1 cellular context compared by ENCODE assay signal in the genomic region with DNA sequence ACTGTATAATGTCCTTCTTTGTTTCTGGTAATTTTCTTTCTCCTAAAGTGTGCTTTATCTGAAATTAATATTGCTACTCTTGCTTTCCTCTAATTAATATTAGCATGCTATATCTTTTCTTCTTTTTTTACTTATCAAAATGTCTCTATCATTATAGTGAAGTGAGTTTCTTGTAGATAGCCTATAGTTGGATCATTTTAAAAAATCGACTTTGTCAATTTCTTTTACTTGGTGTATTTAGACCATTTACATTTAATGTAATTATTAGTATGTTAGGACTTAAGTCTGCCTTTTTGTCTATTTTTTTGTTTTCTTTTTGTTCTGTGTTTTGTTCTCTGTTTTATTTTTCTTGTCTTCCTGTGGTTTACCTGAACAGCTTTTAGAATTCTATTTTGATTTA.
TF ChIP-seq lines count a peak whose summit lies in the region.

No MANE protein-coding gene starts in this region.

TF ChIP-seq in K562, 482 proteins besides CTCF, POLR2A, EP300 and RAD21 (continued from another document and continues in another):
- TF ChIP-seq, protein P1, sequence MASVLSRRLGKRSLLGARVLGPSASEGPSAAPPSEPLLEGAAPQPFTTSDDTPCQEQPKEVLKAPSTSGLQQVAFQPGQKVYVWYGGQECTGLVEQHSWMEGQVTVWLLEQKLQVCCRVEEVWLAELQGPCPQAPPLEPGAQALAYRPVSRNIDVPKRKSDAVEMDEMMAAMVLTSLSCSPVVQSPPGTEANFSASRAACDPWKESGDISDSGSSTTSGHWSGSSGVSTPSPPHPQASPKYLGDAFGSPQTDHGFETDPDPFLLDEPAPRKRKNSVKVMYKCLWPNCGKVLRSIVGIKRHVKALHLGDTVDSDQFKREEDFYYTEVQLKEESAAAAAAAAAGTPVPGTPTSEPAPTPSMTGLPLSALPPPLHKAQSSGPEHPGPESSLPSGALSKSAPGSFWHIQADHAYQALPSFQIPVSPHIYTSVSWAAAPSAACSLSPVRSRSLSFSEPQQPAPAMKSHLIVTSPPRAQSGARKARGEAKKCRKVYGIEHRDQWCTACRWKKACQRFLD (CRISPR knock-in tag; IDR thresholded peaks at IDR 0.05): 0 out of 2 replicates have a peak, but pooled peaks have one; percentile 42
- TF ChIP-seq ZNF354B (CRISPR knock-in tag; IDR thresholded peaks at IDR 0.05) (peak; percentile 98), DMBX1 (CRISPR knock-in tag; IDR thresholded peaks at IDR 0.05; ENCODE audit: borderline replicate concordance) (no peak), ILK (tag; IDR thresholded peaks at IDR 0.05; ENCODE audit: borderline replicate concordance, low read depth) (no peak), ELF2 (CRISPR knock-in tag; IDR thresholded peaks at IDR 0.05) (no peak), ELF1 (tag; IDR thresholded peaks at IDR 0.05) (no peak), SMARCA5 (IDR thresholded peaks at IDR 0.05) (peak; percentile 71; the same call in 1 of the 2 replicates), CBX2 (IDR thresholded peaks at IDR 0.05; ENCODE audit: insufficient read depth, low read length, poor library complexity, severe bottlenecking) (no peak), ZNF79 (CRISPR knock-in tag; IDR thresholded peaks at IDR 0.05; ENCODE audit: low read depth) (no peak), ZC3H8 (IDR thresholded peaks at IDR 0.05) (no peak), DDX20 (tag; IDR thresholded peaks at IDR 0.05; ENCODE audit: low read depth) (no peak), TBL1XR1 (IDR thresholded peaks at IDR 0.05; ENCODE audit: low read length in 2 of 2) (no peak), TAF15 (IDR thresholded peaks at IDR 0.05; ENCODE audit: low read depth, low read length) (no peak), CC2D1A (IDR thresholded peaks at IDR 0.05) (no peak), MEF2A (IDR thresholded peaks at IDR 0.05; ENCODE audit: control insufficient read depth, low read depth, low read length) (no peak), HNRNPK (IDR thresholded peaks at IDR 0.05; ENCODE audit: low read depth, low read length, poor library complexity, severe bottlenecking) (no peak), HNRNPH1 (optimal IDR thresholded peaks at IDR 0.05; ENCODE audit: low read depth, low read length) (no peak), ZFP36 (IDR thresholded peaks at IDR 0.05; ENCODE audit: low read depth, low read length, partially characterized antibody) (no peak), SP1 (CRISPR knock-in tag; IDR thresholded peaks at IDR 0.05) (no peak), ZZZ3 (IDR thresholded peaks at IDR 0.05) (no peak), SIX5 (IDR thresholded peaks at IDR 0.05; ENCODE audit: borderline replicate concordance in 1 of 2, insufficient read depth in 1 of 2, low read depth in 1 of 2, low read length in 2 of 2) (no peak), ZNF707 (CRISPR knock-in tag; conservative IDR thresholded peaks at IDR 0.05) (no peak), TRIM24 (IDR thresholded peaks at IDR 0.05) (peak; percentile 20 to 71; a peak in 2 of 4 replicates), HDAC2 (IDR thresholded peaks at IDR 0.05) (peak; percentile 19; the same call in 1 of the 2 replicates), BMI1 (IDR thresholded peaks at IDR 0.05; ENCODE audit: low read length) (no peak), PRPF4 (IDR thresholded peaks at IDR 0.05; ENCODE audit: insufficient read depth, low read depth, low read length, poor library complexity, severe bottlenecking) (no peak), BRCA1 (IDR thresholded peaks at IDR 0.05) (no peak), BRCA1 (CRISPR knock-in tag; IDR thresholded peaks at IDR 0.05) (no peak), POLR2G (IDR thresholded peaks at IDR 0.05; ENCODE audit: low read depth, low read length) (no peak), NUFIP1 (IDR thresholded peaks at IDR 0.05; ENCODE audit: partially characterized antibody) (no peak), NFIX (CRISPR knock-in tag; IDR thresholded peaks at IDR 0.05; ENCODE audit: low read depth) (no peak), KAT8 (IDR thresholded peaks at IDR 0.05; ENCODE audit: low read depth) (no peak), EP400 (IDR thresholded peaks at IDR 0.05) (no peak; the same call in 1 of the 2 replicates), PHB2 (IDR thresholded peaks at IDR 0.05; ENCODE audit: low read depth) (no peak), CBX3 (IDR thresholded peaks at IDR 0.05; ENCODE audit: borderline replicate concordance in 1 of 2, low read length in 2 of 2) (0 out of 3 replicates have a peak, but pooled peaks of 1 of the 2 experiments have one; percentile 47), TRIM28 (IDR thresholded peaks at IDR 0.05) (peak; percentile 77; the same call in 1 of the 2 replicates), FOSL1 (tag; conservative IDR thresholded peaks at IDR 0.05) (no peak), ZNF507 (tag; conservative IDR thresholded peaks at IDR 0.05) (peak; percentile 100), BRD9 (IDR thresholded peaks at IDR 0.05; ENCODE audit: low read depth, partially characterized antibody) (no peak), MBD2 (IDR thresholded peaks at IDR 0.05; ENCODE audit: borderline replicate concordance, low read depth) (no peak), NCOA2 (IDR thresholded peaks at IDR 0.05; ENCODE audit: partially characterized antibody in 2 of 2) (no peak), ADNP (tag; IDR thresholded peaks at IDR 0.05) (0 out of 2 replicates have a peak, but pooled peaks have one; percentile 4)
- TF ChIP-seq, protein P2, sequence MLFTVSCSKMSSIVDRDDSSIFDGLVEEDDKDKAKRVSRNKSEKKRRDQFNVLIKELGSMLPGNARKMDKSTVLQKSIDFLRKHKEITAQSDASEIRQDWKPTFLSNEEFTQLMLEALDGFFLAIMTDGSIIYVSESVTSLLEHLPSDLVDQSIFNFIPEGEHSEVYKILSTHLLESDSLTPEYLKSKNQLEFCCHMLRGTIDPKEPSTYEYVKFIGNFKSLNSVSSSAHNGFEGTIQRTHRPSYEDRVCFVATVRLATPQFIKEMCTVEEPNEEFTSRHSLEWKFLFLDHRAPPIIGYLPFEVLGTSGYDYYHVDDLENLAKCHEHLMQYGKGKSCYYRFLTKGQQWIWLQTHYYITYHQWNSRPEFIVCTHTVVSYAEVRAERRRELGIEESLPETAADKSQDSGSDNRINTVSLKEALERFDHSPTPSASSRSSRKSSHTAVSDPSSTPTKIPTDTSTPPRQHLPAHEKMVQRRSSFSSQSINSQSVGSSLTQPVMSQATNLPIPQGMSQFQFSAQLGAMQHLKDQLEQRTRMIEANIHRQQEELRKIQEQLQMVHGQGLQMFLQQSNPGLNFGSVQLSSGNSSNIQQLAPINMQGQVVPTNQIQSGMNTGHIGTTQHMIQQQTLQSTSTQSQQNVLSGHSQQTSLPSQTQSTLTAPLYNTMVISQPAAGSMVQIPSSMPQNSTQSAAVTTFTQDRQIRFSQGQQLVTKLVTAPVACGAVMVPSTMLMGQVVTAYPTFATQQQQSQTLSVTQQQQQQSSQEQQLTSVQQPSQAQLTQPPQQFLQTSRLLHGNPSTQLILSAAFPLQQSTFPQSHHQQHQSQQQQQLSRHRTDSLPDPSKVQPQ (CRISPR knock-in tag; IDR thresholded peaks at IDR 0.05; ENCODE audit: borderline replicate concordance): no peak
- TF ChIP-seq, protein P3, sequence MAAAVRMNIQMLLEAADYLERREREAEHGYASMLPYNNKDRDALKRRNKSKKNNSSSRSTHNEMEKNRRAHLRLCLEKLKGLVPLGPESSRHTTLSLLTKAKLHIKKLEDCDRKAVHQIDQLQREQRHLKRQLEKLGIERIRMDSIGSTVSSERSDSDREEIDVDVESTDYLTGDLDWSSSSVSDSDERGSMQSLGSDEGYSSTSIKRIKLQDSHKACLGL (CRISPR knock-in tag; IDR thresholded peaks at IDR 0.05; ENCODE audit: borderline replicate concordance, poor library complexity, severe bottlenecking): no peak
- TF ChIP-seq, protein P4, sequence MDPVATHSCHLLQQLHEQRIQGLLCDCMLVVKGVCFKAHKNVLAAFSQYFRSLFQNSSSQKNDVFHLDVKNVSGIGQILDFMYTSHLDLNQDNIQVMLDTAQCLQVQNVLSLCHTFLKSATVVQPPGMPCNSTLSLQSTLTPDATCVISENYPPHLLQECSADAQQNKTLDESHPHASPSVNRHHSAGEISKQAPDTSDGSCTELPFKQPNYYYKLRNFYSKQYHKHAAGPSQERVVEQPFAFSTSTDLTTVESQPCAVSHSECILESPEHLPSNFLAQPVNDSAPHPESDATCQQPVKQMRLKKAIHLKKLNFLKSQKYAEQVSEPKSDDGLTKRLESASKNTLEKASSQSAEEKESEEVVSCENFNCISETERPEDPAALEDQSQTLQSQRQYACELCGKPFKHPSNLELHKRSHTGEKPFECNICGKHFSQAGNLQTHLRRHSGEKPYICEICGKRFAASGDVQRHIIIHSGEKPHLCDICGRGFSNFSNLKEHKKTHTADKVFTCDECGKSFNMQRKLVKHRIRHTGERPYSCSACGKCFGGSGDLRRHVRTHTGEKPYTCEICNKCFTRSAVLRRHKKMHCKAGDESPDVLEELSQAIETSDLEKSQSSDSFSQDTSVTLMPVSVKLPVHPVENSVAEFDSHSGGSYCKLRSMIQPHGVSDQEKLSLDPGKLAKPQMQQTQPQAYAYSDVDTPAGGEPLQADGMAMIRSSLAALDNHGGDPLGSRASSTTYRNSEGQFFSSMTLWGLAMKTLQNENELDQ (CRISPR knock-in tag; IDR thresholded peaks at IDR 0.05; ENCODE audit: borderline replicate concordance): no peak
- TF ChIP-seq, protein P5, sequence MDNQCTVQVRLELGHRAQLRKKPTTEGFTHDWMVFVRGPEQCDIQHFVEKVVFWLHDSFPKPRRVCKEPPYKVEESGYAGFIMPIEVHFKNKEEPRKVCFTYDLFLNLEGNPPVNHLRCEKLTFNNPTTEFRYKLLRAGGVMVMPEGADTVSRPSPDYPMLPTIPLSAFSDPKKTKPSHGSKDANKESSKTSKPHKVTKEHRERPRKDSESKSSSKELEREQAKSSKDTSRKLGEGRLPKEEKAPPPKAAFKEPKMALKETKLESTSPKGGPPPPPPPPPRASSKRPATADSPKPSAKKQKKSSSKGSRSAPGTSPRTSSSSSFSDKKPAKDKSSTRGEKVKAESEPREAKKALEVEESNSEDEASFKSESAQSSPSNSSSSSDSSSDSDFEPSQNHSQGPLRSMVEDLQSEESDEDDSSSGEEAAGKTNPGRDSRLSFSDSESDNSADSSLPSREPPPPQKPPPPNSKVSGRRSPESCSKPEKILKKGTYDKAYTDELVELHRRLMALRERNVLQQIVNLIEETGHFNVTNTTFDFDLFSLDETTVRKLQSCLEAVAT (IDR thresholded peaks at IDR 0.05): no peak
- TF ChIP-seq, protein P6, sequence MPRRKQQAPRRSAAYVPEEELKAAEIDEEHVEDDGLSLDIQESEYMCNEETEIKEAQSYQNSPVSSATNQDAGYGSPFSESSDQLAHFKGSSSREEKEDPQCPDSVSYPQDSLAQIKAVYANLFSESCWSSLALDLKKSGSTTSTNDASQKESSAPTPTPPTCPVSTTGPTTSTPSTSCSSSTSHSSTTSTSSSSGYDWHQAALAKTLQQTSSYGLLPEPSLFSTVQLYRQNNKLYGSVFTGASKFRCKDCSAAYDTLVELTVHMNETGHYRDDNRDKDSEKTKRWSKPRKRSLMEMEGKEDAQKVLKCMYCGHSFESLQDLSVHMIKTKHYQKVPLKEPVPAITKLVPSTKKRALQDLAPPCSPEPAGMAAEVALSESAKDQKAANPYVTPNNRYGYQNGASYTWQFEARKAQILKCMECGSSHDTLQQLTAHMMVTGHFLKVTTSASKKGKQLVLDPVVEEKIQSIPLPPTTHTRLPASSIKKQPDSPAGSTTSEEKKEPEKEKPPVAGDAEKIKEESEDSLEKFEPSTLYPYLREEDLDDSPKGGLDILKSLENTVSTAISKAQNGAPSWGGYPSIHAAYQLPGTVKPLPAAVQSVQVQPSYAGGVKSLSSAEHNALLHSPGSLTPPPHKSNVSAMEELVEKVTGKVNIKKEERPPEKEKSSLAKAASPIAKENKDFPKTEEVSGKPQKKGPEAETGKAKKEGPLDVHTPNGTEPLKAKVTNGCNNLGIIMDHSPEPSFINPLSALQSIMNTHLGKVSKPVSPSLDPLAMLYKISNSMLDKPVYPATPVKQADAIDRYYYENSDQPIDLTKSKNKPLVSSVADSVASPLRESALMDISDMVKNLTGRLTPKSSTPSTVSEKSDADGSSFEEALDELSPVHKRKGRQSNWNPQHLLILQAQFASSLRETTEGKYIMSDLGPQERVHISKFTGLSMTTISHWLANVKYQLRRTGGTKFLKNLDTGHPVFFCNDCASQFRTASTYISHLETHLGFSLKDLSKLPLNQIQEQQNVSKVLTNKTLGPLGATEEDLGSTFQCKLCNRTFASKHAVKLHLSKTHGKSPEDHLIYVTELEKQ (CRISPR knock-in tag; IDR thresholded peaks at IDR 0.05): no peak
- TF ChIP-seq, protein P7, sequence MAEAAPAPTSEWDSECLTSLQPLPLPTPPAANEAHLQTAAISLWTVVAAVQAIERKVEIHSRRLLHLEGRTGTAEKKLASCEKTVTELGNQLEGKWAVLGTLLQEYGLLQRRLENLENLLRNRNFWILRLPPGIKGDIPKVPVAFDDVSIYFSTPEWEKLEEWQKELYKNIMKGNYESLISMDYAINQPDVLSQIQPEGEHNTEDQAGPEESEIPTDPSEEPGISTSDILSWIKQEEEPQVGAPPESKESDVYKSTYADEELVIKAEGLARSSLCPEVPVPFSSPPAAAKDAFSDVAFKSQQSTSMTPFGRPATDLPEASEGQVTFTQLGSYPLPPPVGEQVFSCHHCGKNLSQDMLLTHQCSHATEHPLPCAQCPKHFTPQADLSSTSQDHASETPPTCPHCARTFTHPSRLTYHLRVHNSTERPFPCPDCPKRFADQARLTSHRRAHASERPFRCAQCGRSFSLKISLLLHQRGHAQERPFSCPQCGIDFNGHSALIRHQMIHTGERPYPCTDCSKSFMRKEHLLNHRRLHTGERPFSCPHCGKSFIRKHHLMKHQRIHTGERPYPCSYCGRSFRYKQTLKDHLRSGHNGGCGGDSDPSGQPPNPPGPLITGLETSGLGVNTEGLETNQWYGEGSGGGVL (CRISPR knock-in tag; IDR thresholded peaks at IDR 0.05): no peak
- TF ChIP-seq, protein P8, sequence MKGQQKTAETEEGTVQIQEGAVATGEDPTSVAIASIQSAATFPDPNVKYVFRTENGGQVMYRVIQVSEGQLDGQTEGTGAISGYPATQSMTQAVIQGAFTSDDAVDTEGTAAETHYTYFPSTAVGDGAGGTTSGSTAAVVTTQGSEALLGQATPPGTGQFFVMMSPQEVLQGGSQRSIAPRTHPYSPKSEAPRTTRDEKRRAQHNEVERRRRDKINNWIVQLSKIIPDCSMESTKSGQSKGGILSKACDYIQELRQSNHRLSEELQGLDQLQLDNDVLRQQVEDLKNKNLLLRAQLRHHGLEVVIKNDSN (CRISPR knock-in tag; IDR thresholded peaks at IDR 0.05): no peak
- TF ChIP-seq, protein P9, sequence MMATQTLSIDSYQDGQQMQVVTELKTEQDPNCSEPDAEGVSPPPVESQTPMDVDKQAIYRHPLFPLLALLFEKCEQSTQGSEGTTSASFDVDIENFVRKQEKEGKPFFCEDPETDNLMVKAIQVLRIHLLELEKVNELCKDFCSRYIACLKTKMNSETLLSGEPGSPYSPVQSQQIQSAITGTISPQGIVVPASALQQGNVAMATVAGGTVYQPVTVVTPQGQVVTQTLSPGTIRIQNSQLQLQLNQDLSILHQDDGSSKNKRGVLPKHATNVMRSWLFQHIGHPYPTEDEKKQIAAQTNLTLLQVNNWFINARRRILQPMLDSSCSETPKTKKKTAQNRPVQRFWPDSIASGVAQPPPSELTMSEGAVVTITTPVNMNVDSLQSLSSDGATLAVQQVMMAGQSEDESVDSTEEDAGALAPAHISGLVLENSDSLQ (IDR thresholded peaks at IDR 0.05): no peak
- TF ChIP-seq, protein P10, sequence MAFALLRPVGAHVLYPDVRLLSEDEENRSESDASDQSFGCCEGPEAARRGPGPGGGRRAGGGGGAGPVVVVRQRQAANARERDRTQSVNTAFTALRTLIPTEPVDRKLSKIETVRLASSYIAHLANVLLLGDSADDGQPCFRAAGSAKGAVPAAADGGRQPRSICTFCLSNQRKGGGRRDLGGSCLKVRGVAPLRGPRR (CRISPR knock-in tag; IDR thresholded peaks at IDR 0.05): no peak
- TF ChIP-seq, protein P11, sequence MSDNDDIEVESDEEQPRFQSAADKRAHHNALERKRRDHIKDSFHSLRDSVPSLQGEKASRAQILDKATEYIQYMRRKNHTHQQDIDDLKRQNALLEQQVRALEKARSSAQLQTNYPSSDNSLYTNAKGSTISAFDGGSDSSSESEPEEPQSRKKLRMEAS (CRISPR knock-in tag; IDR thresholded peaks at IDR 0.05): no peak
